24 cellular contexts compared by ENCODE assay signal in the genomic region with DNA sequence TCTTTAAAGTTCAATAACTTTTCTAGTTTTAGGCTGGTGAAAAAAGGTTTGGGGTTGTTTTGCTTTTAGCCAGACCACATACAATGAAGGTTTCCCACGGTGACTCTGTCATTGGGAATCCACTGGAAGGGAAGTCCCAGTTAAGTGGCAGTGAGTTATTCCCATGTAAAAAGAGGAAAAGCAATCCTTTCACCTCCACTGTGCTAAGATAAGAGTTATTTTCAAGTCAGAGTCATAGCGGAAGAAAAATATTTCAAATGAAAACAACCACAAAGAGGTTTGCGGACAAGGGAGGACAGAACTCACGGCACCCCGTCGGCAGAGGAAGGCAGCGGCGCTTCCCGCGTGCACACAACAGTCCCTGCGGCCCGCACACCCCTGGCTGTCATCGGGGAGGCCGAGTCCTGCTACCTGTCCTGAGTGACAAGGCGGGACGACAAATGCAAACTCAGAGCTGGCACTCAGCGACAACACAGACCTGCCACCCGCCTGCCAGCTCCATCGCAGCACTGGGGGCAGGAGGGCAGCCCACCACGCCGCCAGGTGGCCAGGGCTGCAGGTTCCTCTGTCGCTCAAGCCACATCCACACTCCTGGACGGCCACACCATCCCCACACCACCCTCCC. TPM values are rescaled to one million over a fixed set of nuclear protein-coding genes. Genes with fewer than 3 reads are reported as not detected.
DNase-seq lines count a peak whose midpoint lies in the region; ATAC-seq, FAIRE-seq and TF ChIP-seq lines count a peak whose summit lies in the region.
"Had no signal": no experiment of that assay in that cellular context is flagged by ENCODE, and none has a peak within 500 bp of the region (broad histone marks: within the 10 kb centered on the region; RNA-seq: fewer than 3 reads in every experiment).

No MANE protein-coding gene starts in this region.

- TF ChIP-seq POLR2A in K562 (conservative IDR thresholded peaks at IDR 0.05): no peak

- H3K27me3 ChIP-seq in BLaER1 (no peaks in the 10 kb centered on the region), H7 (ENCODE audit: control insufficient read depth, insufficient read depth, low read length) (no peaks in the 10 kb centered on the region), K562 (ENCODE audit: control insufficient read depth in 2 of 2, insufficient read depth in 2 of 2, low read length in 2 of 2) (no peaks in the 10 kb centered on the region)
- H3K27me3 ChIP-seq: thyroid gland had no signal

- no peak overlapping the region for H3K4me3 ChIP-seq in BLaER1
- H3K4me3 ChIP-seq in H7 (ENCODE audit: insufficient read depth, low read depth, low read length): no peak overlapping the region
- H3K4me3 ChIP-seq in K562: no peak overlapping the region
- no peak overlapping the region for H3K4me3 ChIP-seq in coronary artery
- H3K4me3 ChIP-seq: thyroid gland had no signal

- H4K20me1 ChIP-seq in BLaER1: peaks cover 13% of the 10 kb centered on the region
- peaks cover 4% of the 10 kb centered on the region; the same call in 1 of the 2 replicates for H4K20me1 ChIP-seq in K562 (replicated peaks; ENCODE audit: control insufficient read depth, insufficient read depth, low read length)

- no peaks in the 10 kb centered on the region for H3K36me3 Mint-ChIP-seq in stimulated activated memory B cell treated with anti-CD40 and anti-IgM and Interleukin-4, amounts not matched to agents 10 μg/mL and 1 μg/mL and 100 μg/mL, for 72 hours
- H3K36me3 Mint-ChIP-seq: CD4-positive, CD25-positive, alpha-beta regulatory T cell; naive B cell had no signal

- H3K4me1 ChIP-seq in BLaER1: peaks cover 58% of the 10 kb centered on the region
- peaks cover 7 to 26% of the 10 kb centered on the region in 2 experiments for H3K4me1 ChIP-seq in K562 (replicated peaks in 1 of 2; ENCODE audit: control insufficient read depth in 2 of 2, insufficient read depth in 2 of 2, low read length in 2 of 2)
- H3K4me1 ChIP-seq: thyroid gland had no signal

- DNase-seq in H7 (peak; percentile 67), K562 (ENCODE audit: extremely low read depth in 1 of 4, low spot score in 3 of 4) (no peak), mesenteric fat pad (ENCODE audit: low spot score) (peak; percentile 43), 8988T (no peak), coronary artery (ENCODE audit: low spot score) (no peak)
- no peak for DNase-seq in activated CD4-positive, alpha-beta T cell treated with anti-CD3 and anti-CD28 coated beads for 48 hours
- DNase-seq: activated effector memory CD4-positive, alpha-beta T cell treated with anti-CD3 and anti-CD28 coated beads, Interleukin-2, amount 50 U/mL, for 16 hours; CD4-positive, CD25-positive, alpha-beta regulatory T cell; head of caudate nucleus; naive B cell; NCI-H1930; NCI-H345; NCI-H774; retina; stimulated activated CD4-positive, alpha-beta T cell treated with anti-CD3 and anti-CD28 coated beads, Interleukin-4, amount 100 ng/mL, for 24 hours; stimulated activated naive CD4-positive, alpha-beta T cell treated with Interleukin-2 at 50 U/mL for 16 hours; thyroid gland; WERI-Rb-1 had no signal

- no peaks in the 10 kb centered on the region; the same call in 2 of the 3 replicates for H3K79me2 ChIP-seq in K562 (ENCODE audit: control insufficient read depth, insufficient read depth, low read length)

- no TSS peak for BruUV-seq in K562 (replicated peaks; lab: Mats Ljungman, UMichigan)

- 74% methylated on average over 15 of the region's 23 CpGs for WGBS in K562 (ENCODE audit: insufficient coverage, low coverage, missing lambda C conversion rate)

- no peaks in the 10 kb centered on the region for H3K4me1 Mint-ChIP-seq in stimulated activated memory B cell treated with anti-CD40 and anti-IgM and Interleukin-4, amounts not matched to agents 10 μg/mL and 1 μg/mL and 100 μg/mL, for 72 hours
- H3K4me1 Mint-ChIP-seq: naive B cell had no signal

- H2AFZ ChIP-seq in K562 (ENCODE audit: low read depth, low read length): no peak overlapping the region

- no peak overlapping the region for H3K27ac Mint-ChIP-seq in stimulated activated memory B cell treated with anti-CD40 and anti-IgM and Interleukin-4, amounts not matched to agents 10 μg/mL and 1 μg/mL and 100 μg/mL, for 72 hours
- H3K27ac Mint-ChIP-seq: CD4-positive, CD25-positive, alpha-beta regulatory T cell; naive B cell had no signal

- ATAC-seq in K562: no peak
- no peak for ATAC-seq in stimulated activated memory B cell treated with anti-CD40 and anti-IgM and Interleukin-4, amounts not matched to agents 10 μg/mL and 1 μg/mL and 100 μg/mL, for 72 hours
- ATAC-seq: HCT116 had no signal

- H3K27ac ChIP-seq in BLaER1 (0 out of 2 replicates have a peak overlapping the region, but pooled peaks have one; percentile 1), K562 (ENCODE audit: extremely low read depth, low read depth, low read length) (no peak overlapping the region), coronary artery (no peak overlapping the region)
- H3K27ac ChIP-seq: HL-60, RWPE1, thyroid gland, WERI-Rb-1 had no signal

- FAIRE-seq in K562 (lab: Jason Lieb, UNC): no peak

- no peak for TF ChIP-seq RAD21 in K562 (CRISPR knock-in tag; conservative IDR thresholded peaks at IDR 0.05 in 1 of 2, IDR thresholded peaks at IDR 0.05 in 1 of 2)

- H3K4me3 Mint-ChIP-seq in stimulated activated memory B cell treated with anti-CD40 and anti-IgM and Interleukin-4, amounts not matched to agents 10 μg/mL and 1 μg/mL and 100 μg/mL, for 72 hours: no peak overlapping the region
- H3K4me3 Mint-ChIP-seq: CD4-positive, CD25-positive, alpha-beta regulatory T cell had no signal

- TF ChIP-seq CTCF in K562 (IDR thresholded peaks at IDR 0.05 in 2 of 3, conservative IDR thresholded peaks at IDR 0.05 in 1 of 3; ENCODE audit: insufficient read depth in 2 of 3, low read depth in 1 of 3, low read length in 3 of 3) (no peak), coronary artery (IDR thresholded peaks at IDR 0.05) (no peak)

- H3K4me2 ChIP-seq in BLaER1 (peak overlapping the region; percentile 71), K562 (ENCODE audit: insufficient read depth, low read length) (no peak overlapping the region)

- POLR2A ChIA-PET in K562 (lab: Yijun Ruan, JAX): interaction anchor here (0.6 to 1.0 kb wide), 2 partner anchors 12 to 56 kb away, joined by 3 to 4 read pairs; a partner anchor contains a TSS

- H3K9me3 Mint-ChIP-seq in stimulated activated memory B cell treated with anti-CD40 and anti-IgM and Interleukin-4, amounts not matched to agents 10 μg/mL and 1 μg/mL and 100 μg/mL, for 72 hours: peaks cover 3% of the 10 kb centered on the region

- no peaks in the 10 kb centered on the region for H3K9me1 ChIP-seq in K562 (ENCODE audit: control insufficient read depth, insufficient read depth, low read length)

- H3K36me3 ChIP-seq in BLaER1: peaks cover 39% of the 10 kb centered on the region
- no peaks in the 10 kb centered on the region for H3K36me3 ChIP-seq in H7 (replicated peaks; ENCODE audit: control insufficient read depth, insufficient read depth, low read length)
- peaks cover 5% of the 10 kb centered on the region; the same call in 1 of the 3 replicates for H3K36me3 ChIP-seq in K562 (ENCODE audit: control insufficient read depth, insufficient read depth, low read length)
- H3K36me3 ChIP-seq: thyroid gland had no signal

- H3K27me3 Mint-ChIP-seq in stimulated activated memory B cell treated with anti-CD40 and anti-IgM and Interleukin-4, amounts not matched to agents 10 μg/mL and 1 μg/mL and 100 μg/mL, for 72 hours: peaks cover 51% of the 10 kb centered on the region

- TF ChIP-seq EP300 in K562 (IDR thresholded peaks at IDR 0.05; ENCODE audit: low read length): no peak

- CTCF ChIA-PET in K562 (lab: Yijun Ruan, JAX; ENCODE audit: low intra/inter-chr PET ratio): no interaction called here

- in situ Hi-C loops in K562 (cut with MboI): no loop called here

- H3K9me3 ChIP-seq in BLaER1: peaks cover 18% of the 10 kb centered on the region
- H3K9me3 ChIP-seq in K562 (replicated peaks; ENCODE audit: control insufficient read depth, insufficient read depth, low read depth, low read length): no peaks in the 10 kb centered on the region
- H3K9me3 ChIP-seq: thyroid gland had no signal

- peak overlapping the region; percentile 3; the same call in 1 of the 2 replicates for H3K9ac ChIP-seq in BLaER1
- no peak overlapping the region; a peak in 1 of 4 replicates for H3K9ac ChIP-seq in K562 (ENCODE audit: insufficient read depth in 1 of 2, low read depth in 2 of 2, low read length in 2 of 2)

- intact Hi-C loops in K562 (cut with micrococcal nuclease): no loop called here

RNA-seq across cellular contexts. Expression of a gene that starts 9.3 kb away (rescaled TPM):
- 0.14 TPM in 1 of 2 replicates, not detected in the other for total RNA-seq in H7 (2014; rRNA removed; shearing (Covaris generic))
- total RNA-seq in K562 (2011; cell fraction: chromatin; rRNA removed; ENCODE audit: low replicate concordance): 2.8 and 9.8 TPM in 2 replicates
- 1.0 and 1.3 TPM in 2 replicates for total RNA-seq in K562 (2011; cell fraction: nucleolus; rRNA removed)
- 2.3 and 2.8 TPM in 2 replicates for total RNA-seq in K562 (2011; cell fraction: nucleoplasm; rRNA removed)
- total RNA-seq in K562 (2014; rRNA removed): 0.12 TPM in 1 of 2 replicates, not detected in the other
- 0.26 and 0.33 TPM in 2 replicates for total RNA-seq in K562 (2014; rRNA removed; fragmentation: Illumina TruSeq; extraction: Trizol)
- total RNA-seq in K562 (2015; rRNA removed; fragmentation: Illumina TruSeq; extraction: Trizol): 0.23 and 0.29 TPM in 2 replicates
- total RNA-seq in K562 (2021): 0.16 and 0.25 TPM in 2 replicates
- 0.01 and 0.04 TPM in 2 replicates for polyA plus RNA-seq in K562 (2011; rRNA removed)
- not detected in 2 replicates for polyA plus RNA-seq in K562 (2011; cell fraction: cytosol; rRNA removed)
- polyA plus RNA-seq in K562 (2011; cell fraction: nucleus; rRNA removed): 0.16 and 0.20 TPM in 2 replicates
- 0.03 TPM in 1 of 2 replicates, not detected in the other for polyA plus RNA-seq in K562 (2012)
- polyA plus RNA-seq in K562 (2014; fragmentation: Illumina TruSeq; extraction: Trizol): not detected in 2 replicates
- polyA plus RNA-seq in K562 (2014; fragmentation: Nextera tagmentation; extraction: Ambion mirVana): not detected
- polyA plus RNA-seq in K562 (2014; rRNA removed): 0.05 TPM in 1 of 2 replicates, not detected in the other
- 0.81 and 0.99 TPM in 2 replicates for polyA minus RNA-seq in K562 (2011; rRNA and poly(A)+ RNA removed)
- not detected in 2 replicates for polyA minus RNA-seq in K562 (2011; cell fraction: cytosol; rRNA and poly(A)+ RNA removed)
- polyA minus RNA-seq in K562 (2011; cell fraction: nucleus; rRNA and poly(A)+ RNA removed): 0.94 and 1.6 TPM in 2 replicates
- total RNA-seq in mesenteric fat pad: 0.22 TPM
- total RNA-seq: CD4-positive, CD25-positive, alpha-beta regulatory T cell had no signal
- polyA plus RNA-seq: adipose tissue; CD4-positive, CD25-positive, alpha-beta regulatory T cell had no signal

RNA-seq across cellular contexts. Expression of a gene that starts 12.3 kb away (rescaled TPM):
- total RNA-seq in H7 (2014; rRNA removed; shearing (Covaris generic)): 9.8 and 14.1 TPM in 2 replicates
- total RNA-seq in K562 (2011; cell fraction: chromatin; rRNA removed; ENCODE audit: low replicate concordance): 6.8 and 17.5 TPM in 2 replicates
- 12.3 and 13.3 TPM in 2 replicates for total RNA-seq in K562 (2011; cell fraction: nucleolus; rRNA removed)
- total RNA-seq in K562 (2011; cell fraction: nucleoplasm; rRNA removed): 6.7 and 8.8 TPM in 2 replicates
- total RNA-seq in K562 (2014; rRNA removed) (4.6 and 4.8 TPM in 2 replicates), K562 (2014; rRNA removed; fragmentation: Illumina TruSeq; extraction: Trizol) (0.25 and 0.48 TPM in 2 replicates), K562 (2015; rRNA removed; fragmentation: Illumina TruSeq; extraction: Trizol) (0.91 and 1.4 TPM in 2 replicates), K562 (2021) (8.1 and 8.6 TPM in 2 replicates), mesenteric fat pad (6.1 TPM)
- polyA plus RNA-seq in K562 (2011; rRNA removed) (2.4 and 2.7 TPM in 2 replicates), K562 (2014; fragmentation: Illumina TruSeq; extraction: Trizol) (1.4 and 2.2 TPM in 2 replicates), K562 (2014; fragmentation: Nextera tagmentation; extraction: Ambion mirVana) (under 1 TPM in 1 of 2 experiments, not detected in 1; 0.06 TPM), K562 (2014; rRNA removed) (4.2 and 5.4 TPM in 2 replicates)
- 3.6 and 9.7 TPM in 2 replicates for polyA plus RNA-seq in K562 (2011; cell fraction: cytosol; rRNA removed)
- polyA plus RNA-seq in K562 (2011; cell fraction: nucleus; rRNA removed): 4.8 and 9.7 TPM in 2 replicates
- 2.4 and 5.2 TPM in 2 replicates for polyA plus RNA-seq in K562 (2012)
- 1.0 and 3.2 TPM in 2 replicates for polyA minus RNA-seq in K562 (2011; rRNA and poly(A)+ RNA removed)
- polyA minus RNA-seq in K562 (2011; cell fraction: cytosol; rRNA and poly(A)+ RNA removed): 2.8 and 4.6 TPM in 2 replicates
- 3.5 and 5.3 TPM in 2 replicates for polyA minus RNA-seq in K562 (2011; cell fraction: nucleus; rRNA and poly(A)+ RNA removed)
- total RNA-seq: CD4-positive, CD25-positive, alpha-beta regulatory T cell had no signal
- polyA plus RNA-seq: CD4-positive, CD25-positive, alpha-beta regulatory T cell had no signal

Comparison
In these comparisons a context has a peak if more than half of its experiments do, and no peak if none do; other contexts are left out.
1. DNase-seq: peak in H7 (single experiment) and mesenteric fat pad (single experiment); none in K562 (0 of 4), 8988T (single experiment), coronary artery (single experiment) and activated CD4-positive, alpha-beta T cell treated with anti-CD3 and anti-CD28 coated beads for 48 hours (single experiment).